ENCODE assay signal across 1 cellular context in the genomic region with DNA sequence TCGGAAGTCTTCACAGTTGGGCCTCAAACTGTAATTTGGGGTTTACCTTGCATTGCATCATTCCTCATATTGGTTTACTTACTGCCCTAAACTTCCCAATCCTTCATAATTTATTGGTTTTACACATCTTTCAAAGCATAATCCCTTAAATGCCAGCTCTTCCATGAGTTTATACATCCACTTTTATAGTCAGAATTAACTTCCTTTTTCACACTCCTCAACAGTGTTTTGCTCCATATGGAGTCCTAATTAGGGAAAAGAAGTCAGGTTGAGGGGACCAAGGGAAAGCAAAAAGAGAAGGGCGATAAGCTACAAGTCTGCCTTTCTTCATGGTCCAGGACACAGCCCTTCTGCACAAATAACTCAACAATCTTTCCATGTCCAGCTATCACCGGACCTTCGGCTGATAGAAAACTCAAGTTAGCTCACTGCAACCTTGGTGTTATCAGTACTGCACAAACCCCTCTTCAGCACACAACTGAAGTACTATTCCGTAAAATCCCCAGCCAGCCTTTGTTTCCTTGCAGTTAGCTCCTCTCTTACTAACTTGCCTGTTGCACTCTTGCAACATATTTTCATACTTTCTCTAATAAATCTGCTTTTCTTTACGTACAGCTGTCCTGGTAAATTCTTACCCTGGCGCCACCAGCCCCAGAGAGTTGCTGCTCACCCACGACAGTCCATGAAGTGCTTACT.
TF ChIP-seq lines count a peak whose summit lies in the region.

No MANE protein-coding gene starts in this region.

TF ChIP-seq in K562, 482 proteins besides CTCF, POLR2A, EP300 and RAD21 (continued from another document and continues in another):
- TF ChIP-seq, protein P1, sequence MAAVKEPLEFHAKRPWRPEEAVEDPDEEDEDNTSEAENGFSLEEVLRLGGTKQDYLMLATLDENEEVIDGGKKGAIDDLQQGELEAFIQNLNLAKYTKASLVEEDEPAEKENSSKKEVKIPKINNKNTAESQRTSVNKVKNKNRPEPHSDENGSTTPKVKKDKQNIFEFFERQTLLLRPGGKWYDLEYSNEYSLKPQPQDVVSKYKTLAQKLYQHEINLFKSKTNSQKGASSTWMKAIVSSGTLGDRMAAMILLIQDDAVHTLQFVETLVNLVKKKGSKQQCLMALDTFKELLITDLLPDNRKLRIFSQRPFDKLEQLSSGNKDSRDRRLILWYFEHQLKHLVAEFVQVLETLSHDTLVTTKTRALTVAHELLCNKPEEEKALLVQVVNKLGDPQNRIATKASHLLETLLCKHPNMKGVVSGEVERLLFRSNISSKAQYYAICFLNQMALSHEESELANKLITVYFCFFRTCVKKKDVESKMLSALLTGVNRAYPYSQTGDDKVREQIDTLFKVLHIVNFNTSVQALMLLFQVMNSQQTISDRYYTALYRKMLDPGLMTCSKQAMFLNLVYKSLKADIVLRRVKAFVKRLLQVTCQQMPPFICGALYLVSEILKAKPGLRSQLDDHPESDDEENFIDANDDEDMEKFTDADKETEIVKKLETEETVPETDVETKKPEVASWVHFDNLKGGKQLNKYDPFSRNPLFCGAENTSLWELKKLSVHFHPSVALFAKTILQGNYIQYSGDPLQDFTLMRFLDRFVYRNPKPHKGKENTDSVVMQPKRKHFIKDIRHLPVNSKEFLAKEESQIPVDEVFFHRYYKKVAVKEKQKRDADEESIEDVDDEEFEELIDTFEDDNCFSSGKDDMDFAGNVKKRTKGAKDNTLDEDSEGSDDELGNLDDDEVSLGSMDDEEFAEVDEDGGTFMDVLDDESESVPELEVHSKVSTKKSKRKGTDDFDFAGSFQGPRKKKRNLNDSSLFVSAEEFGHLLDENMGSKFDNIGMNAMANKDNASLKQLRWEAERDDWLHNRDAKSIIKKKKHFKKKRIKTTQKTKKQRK (IDR thresholded peaks at IDR 0.05; ENCODE audit: borderline replicate concordance, low read depth, low read length), result no peak
- TF ChIP-seq ZBTB49 (CRISPR knock-in tag; IDR thresholded peaks at IDR 0.05; ENCODE audit: borderline replicate concordance) (no peak), CTBP1 (IDR thresholded peaks at IDR 0.05; ENCODE audit: borderline replicate concordance) (no peak), NCOA1 (IDR thresholded peaks at IDR 0.05; ENCODE audit: low read depth) (no peak), KLF1 (tag; IDR thresholded peaks at IDR 0.05) (no peak), KLF16 (IDR thresholded peaks at IDR 0.05) (0 out of 2 replicates have a peak, but pooled peaks have one; percentile 5), SAP30 (IDR thresholded peaks at IDR 0.05; ENCODE audit: borderline replicate concordance, insufficient read depth, low read depth, low read length, poor library complexity, severe bottlenecking) (no peak), EWSR1 (IDR thresholded peaks at IDR 0.05; ENCODE audit: borderline replicate concordance, low read depth, partially characterized antibody) (no peak), NFE2L1 (tag; IDR thresholded peaks at IDR 0.05; ENCODE audit: borderline replicate concordance, low read depth) (peak; percentile 2; the same call in 1 of the 2 replicates), BHLHE40 (IDR thresholded peaks at IDR 0.05; ENCODE audit: low read length) (no peak), NFIX (CRISPR knock-in tag; IDR thresholded peaks at IDR 0.05; ENCODE audit: low read depth) (no peak), JUND (IDR thresholded peaks at IDR 0.05; ENCODE audit: borderline replicate concordance, low read depth, low read length) (peak; percentile 77), JUND (tag; IDR thresholded peaks at IDR 0.05; ENCODE audit: borderline replicate concordance, low read depth, low read length) (peak; percentile 10), NFE2 (IDR thresholded peaks at IDR 0.05; ENCODE audit: low read depth) (no peak), ZNF57 (CRISPR knock-in tag; IDR thresholded peaks at IDR 0.05) (no peak), NR3C1 (CRISPR knock-in tag; IDR thresholded peaks at IDR 0.05) (no peak), ATF2 (CRISPR knock-in tag; IDR thresholded peaks at IDR 0.05) (no peak), ZNF184 (CRISPR knock-in tag; IDR thresholded peaks at IDR 0.05) (no peak), ATF7 (IDR thresholded peaks at IDR 0.05) (peak; percentile 78), MBD2 (IDR thresholded peaks at IDR 0.05; ENCODE audit: borderline replicate concordance, low read depth) (no peak), ZHX1 (conservative IDR thresholded peaks at IDR 0.05; ENCODE audit: low read length) (no peak), PCBP1 (IDR thresholded peaks at IDR 0.05; ENCODE audit: low read depth, low read length, poor library complexity, severe bottlenecking) (no peak), ZFP1 (CRISPR knock-in tag; IDR thresholded peaks at IDR 0.05) (no peak), U2AF1 (optimal IDR thresholded peaks at IDR 0.05; ENCODE audit: low read depth, low read length) (no peak), NFRKB (IDR thresholded peaks at IDR 0.05; ENCODE audit: low read depth) (peak; percentile 85), PKNOX1 (IDR thresholded peaks at IDR 0.05) (peak; percentile 56; the same call in 1 of the 2 replicates), CBX3 (IDR thresholded peaks at IDR 0.05; ENCODE audit: borderline replicate concordance in 1 of 2, low read length in 2 of 2) (peak in 1 of 2 experiments; percentile 13; a peak in 1 of 3 replicates), RCOR1 (IDR thresholded peaks at IDR 0.05; ENCODE audit: borderline replicate concordance in 1 of 2, low read depth in 2 of 2, low read length in 2 of 2) (no peak), ATF6 (CRISPR knock-in tag; IDR thresholded peaks at IDR 0.05) (no peak), MNT (conservative IDR thresholded peaks at IDR 0.05) (no peak; a peak in 1 of 4 replicates), ZNF76 (CRISPR knock-in tag; IDR thresholded peaks at IDR 0.05; ENCODE audit: borderline replicate concordance) (no peak), RUNX1 (IDR thresholded peaks at IDR 0.05; ENCODE audit: low read depth) (no peak), PTBP1 (IDR thresholded peaks at IDR 0.05; ENCODE audit: low read depth, low read length) (no peak)
- TF ChIP-seq, protein P2, sequence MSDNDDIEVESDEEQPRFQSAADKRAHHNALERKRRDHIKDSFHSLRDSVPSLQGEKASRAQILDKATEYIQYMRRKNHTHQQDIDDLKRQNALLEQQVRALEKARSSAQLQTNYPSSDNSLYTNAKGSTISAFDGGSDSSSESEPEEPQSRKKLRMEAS (CRISPR knock-in tag; IDR thresholded peaks at IDR 0.05), result no peak
- TF ChIP-seq, protein P3, sequence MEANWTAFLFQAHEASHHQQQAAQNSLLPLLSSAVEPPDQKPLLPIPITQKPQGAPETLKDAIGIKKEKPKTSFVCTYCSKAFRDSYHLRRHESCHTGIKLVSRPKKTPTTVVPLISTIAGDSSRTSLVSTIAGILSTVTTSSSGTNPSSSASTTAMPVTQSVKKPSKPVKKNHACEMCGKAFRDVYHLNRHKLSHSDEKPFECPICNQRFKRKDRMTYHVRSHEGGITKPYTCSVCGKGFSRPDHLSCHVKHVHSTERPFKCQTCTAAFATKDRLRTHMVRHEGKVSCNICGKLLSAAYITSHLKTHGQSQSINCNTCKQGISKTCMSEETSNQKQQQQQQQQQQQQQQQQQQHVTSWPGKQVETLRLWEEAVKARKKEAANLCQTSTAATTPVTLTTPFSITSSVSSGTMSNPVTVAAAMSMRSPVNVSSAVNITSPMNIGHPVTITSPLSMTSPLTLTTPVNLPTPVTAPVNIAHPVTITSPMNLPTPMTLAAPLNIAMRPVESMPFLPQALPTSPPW (CRISPR knock-in tag; IDR thresholded peaks at IDR 0.05), result no peak
- TF ChIP-seq, protein P4, sequence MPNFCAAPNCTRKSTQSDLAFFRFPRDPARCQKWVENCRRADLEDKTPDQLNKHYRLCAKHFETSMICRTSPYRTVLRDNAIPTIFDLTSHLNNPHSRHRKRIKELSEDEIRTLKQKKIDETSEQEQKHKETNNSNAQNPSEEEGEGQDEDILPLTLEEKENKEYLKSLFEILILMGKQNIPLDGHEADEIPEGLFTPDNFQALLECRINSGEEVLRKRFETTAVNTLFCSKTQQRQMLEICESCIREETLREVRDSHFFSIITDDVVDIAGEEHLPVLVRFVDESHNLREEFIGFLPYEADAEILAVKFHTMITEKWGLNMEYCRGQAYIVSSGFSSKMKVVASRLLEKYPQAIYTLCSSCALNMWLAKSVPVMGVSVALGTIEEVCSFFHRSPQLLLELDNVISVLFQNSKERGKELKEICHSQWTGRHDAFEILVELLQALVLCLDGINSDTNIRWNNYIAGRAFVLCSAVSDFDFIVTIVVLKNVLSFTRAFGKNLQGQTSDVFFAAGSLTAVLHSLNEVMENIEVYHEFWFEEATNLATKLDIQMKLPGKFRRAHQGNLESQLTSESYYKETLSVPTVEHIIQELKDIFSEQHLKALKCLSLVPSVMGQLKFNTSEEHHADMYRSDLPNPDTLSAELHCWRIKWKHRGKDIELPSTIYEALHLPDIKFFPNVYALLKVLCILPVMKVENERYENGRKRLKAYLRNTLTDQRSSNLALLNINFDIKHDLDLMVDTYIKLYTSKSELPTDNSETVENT (CRISPR knock-in tag; IDR thresholded peaks at IDR 0.05), result no peak
